ENCODE assay signal across 17 cellular contexts in the genomic region with DNA sequence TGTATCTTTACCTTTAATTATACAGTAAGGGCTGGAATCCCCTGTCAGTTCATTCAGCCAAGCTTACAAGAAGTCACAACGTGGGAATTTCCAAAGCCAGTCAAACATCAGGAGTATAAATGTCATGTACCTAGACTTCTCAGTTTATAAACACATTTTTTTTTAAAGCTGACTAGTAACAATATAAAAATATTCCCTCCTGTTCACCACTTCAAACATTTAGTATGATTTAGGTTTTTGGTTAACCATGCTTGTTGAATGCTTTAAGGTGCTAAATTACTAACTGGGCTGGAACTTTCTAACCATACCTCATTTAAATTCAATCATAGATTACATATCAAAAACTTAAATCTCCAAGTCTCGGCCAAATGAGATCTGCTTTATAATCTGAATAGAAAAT. TPM values are rescaled to one million over a fixed set of nuclear protein-coding genes. Genes with fewer than 3 reads are reported as not detected.
A peak's percentile ranks its signal among the peaks of the same experiment; 100 is the strongest.
DNase-seq lines count a peak whose midpoint lies in the region; ATAC-seq and TF ChIP-seq lines count a peak whose summit lies in the region.
"Had no signal": no experiment of that assay in that cellular context is flagged by ENCODE, and none has a peak within 500 bp of the region (broad histone marks: within the 10 kb centered on the region; RNA-seq: fewer than 3 reads in every experiment).

No MANE protein-coding gene starts in this region.

- CTCF ChIA-PET in activated CD4-positive, alpha-beta T cell treated with anti-CD3 and anti-CD28 coated beads for 36 hours (lab: Charles Lee): interaction anchor here (1.1 to 3.1 kb wide), 9 partner anchors 11 to 152 kb away, joined by 3 to 32 read pairs (median 4); a partner anchor contains a TSS
- CTCF ChIA-PET in CD4-positive, alpha-beta memory T cell (lab: Charles Lee; ENCODE audit: partially characterized antibody): interaction anchor here (1.1 to 2.1 kb wide), 4 partner anchors 10 to 152 kb away, joined by 3 to 6 read pairs (median 4); no protein-coding TSS in a partner anchor
- CTCF ChIA-PET in GM10248 (lab: Yijun Ruan, JAX): interaction anchor here (0.7 to 9.8 kb wide), 11 partner anchors 8 to 153 kb away, joined by 3 to 48 read pairs (median 4); no protein-coding TSS in a partner anchor

- no peaks in the 10 kb centered on the region for H3K27me3 ChIP-seq in CD4-positive, alpha-beta memory T cell (ENCODE audit: insufficient read depth, low read length)
- no peaks in the 10 kb centered on the region for H3K27me3 ChIP-seq in adipocyte (replicated peaks; ENCODE audit: control insufficient read depth, insufficient read depth, low read length)
- H3K27me3 ChIP-seq: colonic mucosa, tibial artery had no signal

- ATAC-seq in activated CD4-positive, alpha-beta T cell treated with anti-CD3 and anti-CD28 coated beads for 36 hours: peak; percentile 60
- ATAC-seq in naive thymus-derived CD8-positive, alpha-beta T cell: peak; percentile 54 to 61
- no peak for ATAC-seq in HG03342 (IDR thresholded peaks at IDR 0.05; ENCODE audit: unreplicated experiment)
- ATAC-seq: esophagus mucosa had no signal

- intact Hi-C loops in activated CD4-positive, alpha-beta T cell treated with anti-CD3 and anti-CD28 coated beads for 36 hours (cut with DNase I, micrococcal nuclease): loop anchor here (1.0 to 10.0 kb wide), 10 partner anchors 16 to 222 kb away; a partner anchor contains a TSS
- intact Hi-C loops in CD4-positive, alpha-beta memory T cell (cut with micrococcal nuclease): loop anchor here (2.0 kb wide), 1 partner anchor 44 kb away; a partner anchor contains a TSS

- H3K36me3 ChIP-seq in CD4-positive, alpha-beta memory T cell (ENCODE audit: insufficient read depth, low read length): no peaks in the 10 kb centered on the region
- peaks cover 5% of the 10 kb centered on the region for H3K36me3 ChIP-seq in adipocyte (ENCODE audit: control insufficient read depth, insufficient read depth, low read length, severe bottlenecking)
- H3K36me3 ChIP-seq: colonic mucosa, tibial artery had no signal

- peak overlapping the region; percentile 33 for H3K27ac ChIP-seq in CD4-positive, alpha-beta memory T cell (ENCODE audit: low read depth, low read length)
- H3K27ac ChIP-seq: colonic mucosa, tibial artery had no signal

- POLR2A ChIA-PET in activated CD4-positive, alpha-beta T cell treated with anti-CD3 and anti-CD28 coated beads for 36 hours (lab: Charles Lee): interaction anchor here (0.6 to 2.4 kb wide), 16 partner anchors 10 to 889 kb away, joined by 3 to 13 read pairs (median 4); a partner anchor contains a TSS
- POLR2A ChIA-PET in CD4-positive, alpha-beta memory T cell (lab: Charles Lee; ENCODE audit: partially characterized antibody): interaction anchor here (0.6 to 2.5 kb wide), 5 partner anchors 8 to 1631 kb away, joined by 3 to 17 read pairs (median 4); a partner anchor contains a TSS
- POLR2A ChIA-PET in naive thymus-derived CD8-positive, alpha-beta T cell (lab: Charles Lee): interaction anchor here (0.8 to 1.6 kb wide), 4 partner anchors 9 to 94 kb away, joined by 3 read pairs; no protein-coding TSS in a partner anchor
- POLR2A ChIA-PET in GM10248 (lab: Yijun Ruan, JAX): no interaction called here

- peaks cover 2% of the 10 kb centered on the region for H3K9me3 Mint-ChIP-seq in activated CD4-positive, alpha-beta T cell treated with anti-CD3 and anti-CD28 coated beads for 36 hours (ENCODE audit: low read depth)
- H3K9me3 Mint-ChIP-seq in CD4-positive, alpha-beta memory T cell: peaks cover 0 to 3% (median 0%) of the 10 kb centered on the region in 8 donors
- no peaks in the 10 kb centered on the region for H3K9me3 Mint-ChIP-seq in naive thymus-derived CD8-positive, alpha-beta T cell

- no peak overlapping the region for H3K4me3 ChIP-seq in CD4-positive, alpha-beta memory T cell (ENCODE audit: low read length in 2 of 2)
- peak overlapping the region; percentile 60 for H3K4me3 ChIP-seq in adipocyte (ENCODE audit: low read length)
- H3K4me3 ChIP-seq: colonic mucosa, tibial artery had no signal

- H3K4me3 Mint-ChIP-seq in activated CD4-positive, alpha-beta T cell treated with anti-CD3 and anti-CD28 coated beads for 36 hours: peak overlapping the region; percentile 46
- peak overlapping the region in 7 of 8 donors; percentile 36 to 75 (median 52) for H3K4me3 Mint-ChIP-seq in CD4-positive, alpha-beta memory T cell
- H3K4me3 Mint-ChIP-seq in naive thymus-derived CD8-positive, alpha-beta T cell: peak overlapping the region in 9 of 10 donors; percentile 5 to 71 (median 61)

- peaks cover 95% of the 10 kb centered on the region for H3K4me1 Mint-ChIP-seq in activated CD4-positive, alpha-beta T cell treated with anti-CD3 and anti-CD28 coated beads for 36 hours
- peaks cover 75 to 98% (median 88%) of the 10 kb centered on the region in 4 donors for H3K4me1 Mint-ChIP-seq in CD4-positive, alpha-beta memory T cell
- H3K4me1 Mint-ChIP-seq in naive thymus-derived CD8-positive, alpha-beta T cell: peaks cover 59 to 98% (median 95%) of the 10 kb centered on the region in 4 donors

- no peaks in the 10 kb centered on the region for H3K27me3 Mint-ChIP-seq in activated CD4-positive, alpha-beta T cell treated with anti-CD3 and anti-CD28 coated beads for 36 hours
- no peaks in the 10 kb centered on the region for H3K27me3 Mint-ChIP-seq in CD4-positive, alpha-beta memory T cell
- no peaks in the 10 kb centered on the region for H3K27me3 Mint-ChIP-seq in naive thymus-derived CD8-positive, alpha-beta T cell

- peak; percentile 27 for DNase-seq in activated CD4-positive, alpha-beta T cell treated with anti-CD3 and anti-CD28 coated beads for 36 hours
- no peak for DNase-seq in activated CD4-positive, alpha-beta T cell treated with anti-CD3 and anti-CD28 coated beads for 1 hour
- DNase-seq in CD4-positive, alpha-beta memory T cell: peak; percentile 36 to 60 (median 44)
- DNase-seq in adipocyte (ENCODE audit: low read depth) (no peak), GM10248 (ENCODE audit: extremely low spot score) (no peak), COR-L47 (lab: John Stamatoyannopoulos, UW) (no peak)
- peak in 4 of 10 donors; percentile 19 to 50 (median 34) for DNase-seq in naive thymus-derived CD8-positive, alpha-beta T cell
- DNase-seq: activated CD8-positive, alpha-beta memory T cell treated with anti-CD3 and anti-CD28 coated beads, Interleukin-2, amount 50 U/mL, for 4 hours; anterior cingulate cortex; colonic mucosa; H7; head of caudate nucleus; NCI-H1930; NCI-H510A; tibial artery had no signal

- H3K4me1 ChIP-seq in CD4-positive, alpha-beta memory T cell (ENCODE audit: insufficient read depth, low read length): peaks cover 85% of the 10 kb centered on the region
- peaks cover 76% of the 10 kb centered on the region for H3K4me1 ChIP-seq in adipocyte (ENCODE audit: control insufficient read depth, insufficient read depth, low read length)

- peak overlapping the region; percentile 74 for H3K9ac ChIP-seq in adipocyte (ENCODE audit: low read length)

- H3K9me3 ChIP-seq in CD4-positive, alpha-beta memory T cell (ENCODE audit: control insufficient read depth in 1 of 2, low read length in 2 of 2): no peaks in the 10 kb centered on the region
- H3K9me3 ChIP-seq in adipocyte (ENCODE audit: control insufficient read depth, low read length): no peaks in the 10 kb centered on the region
- H3K9me3 ChIP-seq: colonic mucosa, tibial artery had no signal

- TF ChIP-seq CTCF in GM10248 (IDR thresholded peaks at IDR 0.05; ENCODE audit: control extremely low read depth, extremely low read depth, low read depth, missing control alignments): no peak

- peaks cover 12% of the 10 kb centered on the region for H3K36me3 Mint-ChIP-seq in activated CD4-positive, alpha-beta T cell treated with anti-CD3 and anti-CD28 coated beads for 36 hours (ENCODE audit: low read depth)
- H3K36me3 Mint-ChIP-seq in CD4-positive, alpha-beta memory T cell: peaks cover 15 to 26% of the 10 kb centered on the region in 2 donors
- peaks cover 0 to 10% (median 3%) of the 10 kb centered on the region in 3 donors for H3K36me3 Mint-ChIP-seq in naive thymus-derived CD8-positive, alpha-beta T cell

- peak overlapping the region; percentile 88 for H3K27ac Mint-ChIP-seq in activated CD4-positive, alpha-beta T cell treated with anti-CD3 and anti-CD28 coated beads for 36 hours
- peak overlapping the region; percentile 4 to 88 (median 77) for H3K27ac Mint-ChIP-seq in CD4-positive, alpha-beta memory T cell
- H3K27ac Mint-ChIP-seq in naive thymus-derived CD8-positive, alpha-beta T cell: peak overlapping the region in 9 of 10 donors; percentile 0 to 71 (median 40)

RNA-seq across cellular contexts. Expression of a gene that starts 44.0 kb away (rescaled TPM):
- total RNA-seq in activated CD4-positive, alpha-beta T cell treated with anti-CD3 and anti-CD28 coated beads for 36 hours: 100 to 1,000 TPM; 100 to 114 TPM
- total RNA-seq in CD4-positive, alpha-beta memory T cell: 100 to 1,000 TPM; 370 to 372 TPM
- polyA plus RNA-seq in CD4-positive, alpha-beta memory T cell: 100 to 1,000 TPM; 163 to 258 TPM
- 100 to 1,000 TPM; 346 to 361 TPM for total RNA-seq in naive thymus-derived CD8-positive, alpha-beta T cell
- polyA plus RNA-seq in naive thymus-derived CD8-positive, alpha-beta T cell: 100 to 1,000 TPM; 162 to 244 (median 174) TPM

Comparison
In these comparisons a context has a peak if more than half of its experiments do, and no peak if none do; other contexts are left out.
1. DNase-seq: peak in activated CD4-positive, alpha-beta T cell treated with anti-CD3 and anti-CD28 coated beads for 36 hours (single experiment) and CD4-positive, alpha-beta memory T cell (5 of 5); none in activated CD4-positive, alpha-beta T cell treated with anti-CD3 and anti-CD28 coated beads for 1 hour (single experiment), adipocyte (single experiment), GM10248 (single experiment) and COR-L47 (single experiment).
2. Peak in every context shown above with its lines, with median percentiles within 50 percentile points of each other: H3K27ac Mint-ChIP-seq and H3K4me3 Mint-ChIP-seq.